In the genomic region with DNA sequence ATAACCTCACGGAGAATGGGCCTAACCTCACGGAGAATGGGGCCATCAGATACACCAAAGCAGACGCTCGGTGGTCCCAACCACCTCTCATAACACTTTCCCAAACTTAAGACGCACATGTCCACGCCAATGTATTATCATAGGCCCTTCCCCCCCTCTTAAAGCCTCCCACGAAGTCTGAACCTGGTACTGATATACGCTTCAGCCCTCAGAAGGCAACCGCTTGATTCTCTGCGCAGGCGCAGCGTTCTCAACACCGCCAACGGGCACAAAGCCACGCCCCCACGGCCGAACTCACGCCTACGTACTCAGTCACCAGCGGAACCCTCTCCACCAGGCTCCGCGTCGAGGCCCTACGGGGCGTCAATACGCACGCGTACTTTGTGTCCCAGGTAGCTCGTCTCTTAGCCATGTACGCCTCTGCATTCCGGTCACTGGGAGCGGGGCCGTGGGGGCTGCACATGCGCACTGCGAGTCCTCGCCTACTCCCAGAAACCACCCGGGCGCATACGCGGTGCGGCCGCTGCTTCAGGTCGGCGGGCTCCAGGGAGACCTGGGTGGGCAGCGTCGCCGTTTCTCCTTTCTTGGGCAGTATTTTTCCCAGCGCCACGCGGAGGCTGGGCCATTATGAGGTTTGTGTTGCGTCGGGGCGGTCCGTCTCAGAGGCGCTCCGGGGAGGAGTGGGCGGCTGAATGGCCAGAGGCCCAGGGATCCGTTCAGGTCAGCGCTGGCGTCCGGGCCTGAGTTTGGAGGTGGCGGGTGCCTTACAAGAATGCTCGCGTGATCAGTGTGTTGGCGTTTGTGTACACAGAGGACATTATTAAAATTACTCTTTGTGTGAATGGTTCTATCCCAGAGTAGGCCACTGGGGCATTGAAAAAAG, we compare ENCODE assay signal across 1 cellular context.
TF ChIP-seq lines count a peak whose summit lies in the region.

No MANE protein-coding gene starts in this region.

TF ChIP-seq in HEK293, 187 proteins besides CTCF, POLR2A, EP300 and RAD21 (continued from another document and continues in another):
- TF ChIP-seq, protein P1, sequence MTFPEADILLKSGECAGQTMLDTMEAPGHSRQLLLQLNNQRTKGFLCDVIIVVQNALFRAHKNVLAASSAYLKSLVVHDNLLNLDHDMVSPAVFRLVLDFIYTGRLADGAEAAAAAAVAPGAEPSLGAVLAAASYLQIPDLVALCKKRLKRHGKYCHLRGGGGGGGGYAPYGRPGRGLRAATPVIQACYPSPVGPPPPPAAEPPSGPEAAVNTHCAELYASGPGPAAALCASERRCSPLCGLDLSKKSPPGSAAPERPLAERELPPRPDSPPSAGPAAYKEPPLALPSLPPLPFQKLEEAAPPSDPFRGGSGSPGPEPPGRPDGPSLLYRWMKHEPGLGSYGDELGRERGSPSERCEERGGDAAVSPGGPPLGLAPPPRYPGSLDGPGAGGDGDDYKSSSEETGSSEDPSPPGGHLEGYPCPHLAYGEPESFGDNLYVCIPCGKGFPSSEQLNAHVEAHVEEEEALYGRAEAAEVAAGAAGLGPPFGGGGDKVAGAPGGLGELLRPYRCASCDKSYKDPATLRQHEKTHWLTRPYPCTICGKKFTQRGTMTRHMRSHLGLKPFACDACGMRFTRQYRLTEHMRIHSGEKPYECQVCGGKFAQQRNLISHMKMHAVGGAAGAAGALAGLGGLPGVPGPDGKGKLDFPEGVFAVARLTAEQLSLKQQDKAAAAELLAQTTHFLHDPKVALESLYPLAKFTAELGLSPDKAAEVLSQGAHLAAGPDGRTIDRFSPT (tag by site-specific recombination; IDR thresholded peaks at IDR 0.05), result no peak
- no peak for TF ChIP-seq HOXC10 (CRISPR knock-in tag; IDR thresholded peaks at IDR 0.05)
- no peak for TF ChIP-seq ZNF510 (tag by site-specific recombination; IDR thresholded peaks at IDR 0.05; ENCODE audit: insufficient replicate concordance)
- TF ChIP-seq ZNF585B (tag by site-specific recombination; IDR thresholded peaks at IDR 0.05), result no peak
- TF ChIP-seq ZBTB17 (tag by site-specific recombination; IDR thresholded peaks at IDR 0.05), result peak; percentile 49; the same call in 1 of the 2 replicates
- TF ChIP-seq, protein P2, sequence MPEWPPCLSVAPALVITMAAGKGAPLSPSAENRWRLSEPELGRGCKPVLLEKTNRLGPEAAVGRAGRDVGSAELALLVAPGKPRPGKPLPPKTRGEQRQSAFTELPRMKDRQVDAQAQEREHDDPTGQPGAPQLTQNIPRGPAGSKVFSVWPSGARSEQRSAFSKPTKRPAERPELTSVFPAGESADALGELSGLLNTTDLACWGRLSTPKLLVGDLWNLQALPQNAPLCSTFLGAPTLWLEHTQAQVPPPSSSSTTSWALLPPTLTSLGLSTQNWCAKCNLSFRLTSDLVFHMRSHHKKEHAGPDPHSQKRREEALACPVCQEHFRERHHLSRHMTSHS (tag by site-specific recombination; IDR thresholded peaks at IDR 0.05), result no peak
- no peak for TF ChIP-seq SCRT1 (tag by site-specific recombination; IDR thresholded peaks at IDR 0.05; ENCODE audit: borderline replicate concordance)
- TF ChIP-seq ZNF768 (tag by site-specific recombination; IDR thresholded peaks at IDR 0.05), result no peak
- no peak for TF ChIP-seq ZNF138 (tag by site-specific recombination; IDR thresholded peaks at IDR 0.05; ENCODE audit: borderline replicate concordance)
- no peak for TF ChIP-seq ZNF776 (tag by site-specific recombination; IDR thresholded peaks at IDR 0.05; ENCODE audit: borderline replicate concordance)
- no peak for TF ChIP-seq ZNF629 (tag by site-specific recombination; IDR thresholded peaks at IDR 0.05)
- TF ChIP-seq KLF16 (tag by site-specific recombination; IDR thresholded peaks at IDR 0.05), result no peak
- TF ChIP-seq ZNF274 (IDR thresholded peaks at IDR 0.05; ENCODE audit: low read length), result no peak
- TF ChIP-seq ZNF274 (tag by site-specific recombination; IDR thresholded peaks at IDR 0.05; ENCODE audit: borderline replicate concordance), result no peak
- no peak for TF ChIP-seq ZNF677 (tag by site-specific recombination; IDR thresholded peaks at IDR 0.05)
- TF ChIP-seq HOXD13 (CRISPR knock-in tag; IDR thresholded peaks at IDR 0.05; ENCODE audit: borderline replicate concordance), result no peak
- TF ChIP-seq ZBTB48 (tag by site-specific recombination; IDR thresholded peaks at IDR 0.05), result peak; percentile 52; the same call in 1 of the 2 replicates
- no peak for TF ChIP-seq ZNF830 (tag by site-specific recombination; IDR thresholded peaks at IDR 0.05; ENCODE audit: low read depth)
- no peak for TF ChIP-seq ZBTB7A (tag by site-specific recombination; IDR thresholded peaks at IDR 0.05; ENCODE audit: low read depth)
- no peak for TF ChIP-seq REPIN1 (tag by site-specific recombination; IDR thresholded peaks at IDR 0.05; ENCODE audit: low read depth)
- TF ChIP-seq GLI2 (tag by site-specific recombination; IDR thresholded peaks at IDR 0.05; ENCODE audit: borderline replicate concordance, low read depth), result no peak
- no peak for TF ChIP-seq ZNF221 (tag by site-specific recombination; IDR thresholded peaks at IDR 0.05; ENCODE audit: borderline replicate concordance)
- TF ChIP-seq RBAK (tag by site-specific recombination; IDR thresholded peaks at IDR 0.05), result no peak
- TF ChIP-seq ZNF114 (tag by site-specific recombination; IDR thresholded peaks at IDR 0.05), result no peak
- no peak for TF ChIP-seq PRDM1 (tag by site-specific recombination; IDR thresholded peaks at IDR 0.05)
- no peak for TF ChIP-seq ZNF658 (tag by site-specific recombination; IDR thresholded peaks at IDR 0.05)
- TF ChIP-seq KLF10 (tag by site-specific recombination; IDR thresholded peaks at IDR 0.05), result no peak
- TF ChIP-seq, protein P3, sequence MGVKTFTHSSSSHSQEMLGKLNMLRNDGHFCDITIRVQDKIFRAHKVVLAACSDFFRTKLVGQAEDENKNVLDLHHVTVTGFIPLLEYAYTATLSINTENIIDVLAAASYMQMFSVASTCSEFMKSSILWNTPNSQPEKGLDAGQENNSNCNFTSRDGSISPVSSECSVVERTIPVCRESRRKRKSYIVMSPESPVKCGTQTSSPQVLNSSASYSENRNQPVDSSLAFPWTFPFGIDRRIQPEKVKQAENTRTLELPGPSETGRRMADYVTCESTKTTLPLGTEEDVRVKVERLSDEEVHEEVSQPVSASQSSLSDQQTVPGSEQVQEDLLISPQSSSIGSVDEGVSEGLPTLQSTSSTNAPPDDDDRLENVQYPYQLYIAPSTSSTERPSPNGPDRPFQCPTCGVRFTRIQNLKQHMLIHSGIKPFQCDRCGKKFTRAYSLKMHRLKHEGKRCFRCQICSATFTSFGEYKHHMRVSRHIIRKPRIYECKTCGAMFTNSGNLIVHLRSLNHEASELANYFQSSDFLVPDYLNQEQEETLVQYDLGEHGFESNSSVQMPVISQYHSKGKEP (tag by site-specific recombination; IDR thresholded peaks at IDR 0.05), result no peak
- TF ChIP-seq, protein P4, sequence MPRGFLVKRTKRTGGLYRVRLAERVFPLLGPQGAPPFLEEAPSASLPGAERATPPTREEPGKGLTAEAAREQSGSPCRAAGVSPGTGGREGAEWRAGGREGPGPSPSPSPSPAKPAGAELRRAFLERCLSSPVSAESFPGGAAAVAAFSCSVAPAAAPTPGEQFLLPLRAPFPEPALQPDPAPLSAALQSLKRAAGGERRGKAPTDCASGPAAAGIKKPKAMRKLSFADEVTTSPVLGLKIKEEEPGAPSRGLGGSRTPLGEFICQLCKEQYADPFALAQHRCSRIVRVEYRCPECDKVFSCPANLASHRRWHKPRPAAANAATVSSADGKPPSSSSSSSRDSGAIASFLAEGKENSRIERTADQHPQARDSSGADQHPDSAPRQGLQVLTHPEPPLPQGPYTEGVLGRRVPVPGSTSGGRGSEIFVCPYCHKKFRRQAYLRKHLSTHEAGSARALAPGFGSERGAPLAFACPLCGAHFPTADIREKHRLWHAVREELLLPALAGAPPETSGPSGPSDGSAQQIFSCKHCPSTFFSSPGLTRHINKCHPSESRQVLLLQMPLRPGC (tag by site-specific recombination; IDR thresholded peaks at IDR 0.05), result no peak
- TF ChIP-seq ZNF324 (tag by site-specific recombination; IDR thresholded peaks at IDR 0.05), result no peak
- TF ChIP-seq ZNF514 (tag by site-specific recombination; IDR thresholded peaks at IDR 0.05), result no peak
- TF ChIP-seq, protein P5, sequence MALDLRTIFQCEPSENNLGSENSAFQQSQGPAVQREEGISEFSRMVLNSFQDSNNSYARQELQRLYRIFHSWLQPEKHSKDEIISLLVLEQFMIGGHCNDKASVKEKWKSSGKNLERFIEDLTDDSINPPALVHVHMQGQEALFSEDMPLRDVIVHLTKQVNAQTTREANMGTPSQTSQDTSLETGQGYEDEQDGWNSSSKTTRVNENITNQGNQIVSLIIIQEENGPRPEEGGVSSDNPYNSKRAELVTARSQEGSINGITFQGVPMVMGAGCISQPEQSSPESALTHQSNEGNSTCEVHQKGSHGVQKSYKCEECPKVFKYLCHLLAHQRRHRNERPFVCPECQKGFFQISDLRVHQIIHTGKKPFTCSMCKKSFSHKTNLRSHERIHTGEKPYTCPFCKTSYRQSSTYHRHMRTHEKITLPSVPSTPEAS (tag by site-specific recombination; IDR thresholded peaks at IDR 0.05), result no peak
- no peak for TF ChIP-seq HOXA7 (CRISPR knock-in tag; IDR thresholded peaks at IDR 0.05; ENCODE audit: borderline replicate concordance)
- no peak for TF ChIP-seq SALL2 (tag by site-specific recombination; IDR thresholded peaks at IDR 0.05; ENCODE audit: borderline replicate concordance)
- TF ChIP-seq, protein P6, sequence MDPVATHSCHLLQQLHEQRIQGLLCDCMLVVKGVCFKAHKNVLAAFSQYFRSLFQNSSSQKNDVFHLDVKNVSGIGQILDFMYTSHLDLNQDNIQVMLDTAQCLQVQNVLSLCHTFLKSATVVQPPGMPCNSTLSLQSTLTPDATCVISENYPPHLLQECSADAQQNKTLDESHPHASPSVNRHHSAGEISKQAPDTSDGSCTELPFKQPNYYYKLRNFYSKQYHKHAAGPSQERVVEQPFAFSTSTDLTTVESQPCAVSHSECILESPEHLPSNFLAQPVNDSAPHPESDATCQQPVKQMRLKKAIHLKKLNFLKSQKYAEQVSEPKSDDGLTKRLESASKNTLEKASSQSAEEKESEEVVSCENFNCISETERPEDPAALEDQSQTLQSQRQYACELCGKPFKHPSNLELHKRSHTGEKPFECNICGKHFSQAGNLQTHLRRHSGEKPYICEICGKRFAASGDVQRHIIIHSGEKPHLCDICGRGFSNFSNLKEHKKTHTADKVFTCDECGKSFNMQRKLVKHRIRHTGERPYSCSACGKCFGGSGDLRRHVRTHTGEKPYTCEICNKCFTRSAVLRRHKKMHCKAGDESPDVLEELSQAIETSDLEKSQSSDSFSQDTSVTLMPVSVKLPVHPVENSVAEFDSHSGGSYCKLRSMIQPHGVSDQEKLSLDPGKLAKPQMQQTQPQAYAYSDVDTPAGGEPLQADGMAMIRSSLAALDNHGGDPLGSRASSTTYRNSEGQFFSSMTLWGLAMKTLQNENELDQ (tag by site-specific recombination; IDR thresholded peaks at IDR 0.05; ENCODE audit: low read depth), result no peak
- TF ChIP-seq SETDB1 (IDR thresholded peaks at IDR 0.05; ENCODE audit: insufficient read length, low read length), result no peak
- peak; percentile 87 for TF ChIP-seq KLF9 (tag by site-specific recombination; IDR thresholded peaks at IDR 0.05; ENCODE audit: low read depth)
- no peak for TF ChIP-seq ZNF670 (tag by site-specific recombination; IDR thresholded peaks at IDR 0.05; ENCODE audit: low read depth)
- no peak for TF ChIP-seq ZNF214 (tag by site-specific recombination; IDR thresholded peaks at IDR 0.05; ENCODE audit: borderline replicate concordance)
- no peak for TF ChIP-seq YY1 (tag by site-specific recombination; IDR thresholded peaks at IDR 0.05)
- TF ChIP-seq, protein P7, sequence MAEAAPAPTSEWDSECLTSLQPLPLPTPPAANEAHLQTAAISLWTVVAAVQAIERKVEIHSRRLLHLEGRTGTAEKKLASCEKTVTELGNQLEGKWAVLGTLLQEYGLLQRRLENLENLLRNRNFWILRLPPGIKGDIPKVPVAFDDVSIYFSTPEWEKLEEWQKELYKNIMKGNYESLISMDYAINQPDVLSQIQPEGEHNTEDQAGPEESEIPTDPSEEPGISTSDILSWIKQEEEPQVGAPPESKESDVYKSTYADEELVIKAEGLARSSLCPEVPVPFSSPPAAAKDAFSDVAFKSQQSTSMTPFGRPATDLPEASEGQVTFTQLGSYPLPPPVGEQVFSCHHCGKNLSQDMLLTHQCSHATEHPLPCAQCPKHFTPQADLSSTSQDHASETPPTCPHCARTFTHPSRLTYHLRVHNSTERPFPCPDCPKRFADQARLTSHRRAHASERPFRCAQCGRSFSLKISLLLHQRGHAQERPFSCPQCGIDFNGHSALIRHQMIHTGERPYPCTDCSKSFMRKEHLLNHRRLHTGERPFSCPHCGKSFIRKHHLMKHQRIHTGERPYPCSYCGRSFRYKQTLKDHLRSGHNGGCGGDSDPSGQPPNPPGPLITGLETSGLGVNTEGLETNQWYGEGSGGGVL (tag by site-specific recombination; IDR thresholded peaks at IDR 0.05), result 0 out of 2 replicates have a peak, but pooled peaks have one; percentile 12
- no peak for TF ChIP-seq OVOL3 (tag by site-specific recombination; IDR thresholded peaks at IDR 0.05)
- TF ChIP-seq, protein P8, sequence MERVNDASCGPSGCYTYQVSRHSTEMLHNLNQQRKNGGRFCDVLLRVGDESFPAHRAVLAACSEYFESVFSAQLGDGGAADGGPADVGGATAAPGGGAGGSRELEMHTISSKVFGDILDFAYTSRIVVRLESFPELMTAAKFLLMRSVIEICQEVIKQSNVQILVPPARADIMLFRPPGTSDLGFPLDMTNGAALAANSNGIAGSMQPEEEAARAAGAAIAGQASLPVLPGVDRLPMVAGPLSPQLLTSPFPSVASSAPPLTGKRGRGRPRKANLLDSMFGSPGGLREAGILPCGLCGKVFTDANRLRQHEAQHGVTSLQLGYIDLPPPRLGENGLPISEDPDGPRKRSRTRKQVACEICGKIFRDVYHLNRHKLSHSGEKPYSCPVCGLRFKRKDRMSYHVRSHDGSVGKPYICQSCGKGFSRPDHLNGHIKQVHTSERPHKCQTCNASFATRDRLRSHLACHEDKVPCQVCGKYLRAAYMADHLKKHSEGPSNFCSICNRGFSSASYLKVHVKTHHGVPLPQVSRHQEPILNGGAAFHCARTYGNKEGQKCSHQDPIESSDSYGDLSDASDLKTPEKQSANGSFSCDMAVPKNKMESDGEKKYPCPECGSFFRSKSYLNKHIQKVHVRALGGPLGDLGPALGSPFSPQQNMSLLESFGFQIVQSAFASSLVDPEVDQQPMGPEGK (tag by site-specific recombination; IDR thresholded peaks at IDR 0.05), result no peak; the same call in none of the 2 replicates
- TF ChIP-seq ZNF48 (tag by site-specific recombination; IDR thresholded peaks at IDR 0.05), result no peak
- 0 out of 2 replicates have a peak, but pooled peaks have one; percentile 45 for TF ChIP-seq ZFP37 (tag by site-specific recombination; IDR thresholded peaks at IDR 0.05)
- TF ChIP-seq ZNF394 (tag by site-specific recombination; IDR thresholded peaks at IDR 0.05; ENCODE audit: borderline replicate concordance), result no peak
- no peak for TF ChIP-seq ZNF146 (tag by site-specific recombination; IDR thresholded peaks at IDR 0.05)
- no peak for TF ChIP-seq ZNF157 (tag by site-specific recombination; IDR thresholded peaks at IDR 0.05)
- no peak for TF ChIP-seq FEZF1 (tag by site-specific recombination; IDR thresholded peaks at IDR 0.05)
- TF ChIP-seq ZNF404 (tag by site-specific recombination; IDR thresholded peaks at IDR 0.05), result no peak
- TF ChIP-seq ZNF184 (tag by site-specific recombination; IDR thresholded peaks at IDR 0.05), result no peak
- TF ChIP-seq ZNF561 (tag by site-specific recombination; IDR thresholded peaks at IDR 0.05; ENCODE audit: borderline replicate concordance), result peak; percentile 15; the same call in 1 of the 2 replicates
